ENCODE assay signal across 11 cellular contexts in the genomic region with DNA sequence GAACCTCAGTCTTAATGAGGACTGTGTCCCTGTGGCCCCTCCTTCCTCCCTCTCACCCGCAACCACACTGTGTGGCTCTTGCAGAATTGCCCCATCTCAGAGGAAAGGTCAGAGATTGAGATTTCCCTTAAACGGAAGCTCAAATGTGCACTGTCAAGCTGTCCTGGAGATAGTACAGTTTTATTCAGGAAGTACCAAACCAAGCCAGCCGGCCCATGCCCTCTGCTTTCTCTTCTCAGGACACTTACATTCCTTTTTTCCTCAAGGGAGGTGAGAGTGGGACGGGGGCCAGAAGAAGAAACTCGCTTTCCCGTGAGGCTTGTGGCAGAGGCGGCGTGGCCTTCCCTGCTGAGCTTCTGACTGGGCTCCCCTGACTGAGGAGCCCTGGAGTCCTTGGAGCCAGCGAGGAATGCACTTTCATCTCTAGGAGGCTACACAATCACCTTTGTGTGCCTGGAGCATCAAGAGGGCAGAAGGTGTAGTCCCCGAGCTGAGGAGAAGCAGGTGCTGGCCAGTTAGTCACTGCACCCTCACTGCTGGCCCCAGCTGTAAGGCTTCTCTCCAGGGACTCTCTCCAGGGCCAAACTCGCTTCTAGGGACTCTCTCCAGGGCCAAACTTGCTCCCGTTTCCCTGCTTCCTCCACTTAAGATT. TPM values are rescaled to one million over a fixed set of nuclear protein-coding genes. Genes with fewer than 3 reads are reported as not detected.
DNase-seq lines count a peak whose midpoint lies in the region; ATAC-seq and TF ChIP-seq lines count a peak whose summit lies in the region.
"Had no signal": no experiment of that assay in that cellular context is flagged by ENCODE, and none has a peak within 500 bp of the region (broad histone marks: within the 10 kb centered on the region; RNA-seq: fewer than 3 reads in every experiment).

No MANE protein-coding gene starts in this region.

- peak; percentile 60 for ATAC-seq in gastroesophageal sphincter
- ATAC-seq: stimulated activated naive CD8-positive, alpha-beta T cell treated with anti-CD3 and anti-CD28 coated beads, Interleukin-15, amount 100 ng/mL, for 72 hours had no signal

- no peaks in the 10 kb centered on the region for H3K4me1 Mint-ChIP-seq in neural progenitor cell
- peaks cover 0 to 7% of the 10 kb centered on the region in 2 experiments; a peak in 3 of 4 replicates for H3K4me1 Mint-ChIP-seq in H9
- H3K4me1 Mint-ChIP-seq: stimulated activated naive CD8-positive, alpha-beta T cell treated with anti-CD3 and anti-CD28 coated beads, Interleukin-15, amount 100 ng/mL, for 72 hours had no signal

- H4K8ac ChIP-seq in H9 (replicated peaks; ENCODE audit: insufficient read length, low read depth, low read length), result no peak overlapping the region

- no peaks in the 10 kb centered on the region for H3K9me3 Mint-ChIP-seq in neural progenitor cell
- no peaks in the 10 kb centered on the region for H3K9me3 Mint-ChIP-seq in H9
- H3K9me3 Mint-ChIP-seq: stimulated activated naive CD8-positive, alpha-beta T cell treated with anti-CD3 and anti-CD28 coated beads, Interleukin-15, amount 100 ng/mL, for 72 hours; T-helper 1 cell treated with Interleukin-12 subunit alpha and Interleukin-12 subunit beta and Interleukin-4 antibody, amounts not matched to agents 30 μg/mL and 1 μg/mL, for 36 hours had no signal

- no peak overlapping the region for H3K4me3 Mint-ChIP-seq in neural progenitor cell
- no peak overlapping the region; a peak in 1 of 5 replicates for H3K4me3 Mint-ChIP-seq in H9
- H3K4me3 Mint-ChIP-seq: stimulated activated naive CD8-positive, alpha-beta T cell treated with anti-CD3 and anti-CD28 coated beads, Interleukin-15, amount 100 ng/mL, for 72 hours; T-helper 1 cell treated with Interleukin-12 subunit alpha and Interleukin-12 subunit beta and Interleukin-4 antibody, amounts not matched to agents 30 μg/mL and 1 μg/mL, for 36 hours had no signal

- H3T11ph ChIP-seq in H9 (ENCODE audit: low read length), result no peak overlapping the region

- no peaks in the 10 kb centered on the region for H3K23me2 ChIP-seq in H9 (ENCODE audit: insufficient read length, low read depth, low read length, poor library complexity, severe bottlenecking)

- H3K4ac ChIP-seq in H9 (ENCODE audit: low read depth, low read length), result no peak overlapping the region

- H2BK120ac ChIP-seq in H9 (ENCODE audit: low read depth, low read length, poor library complexity, severe bottlenecking), result no peak overlapping the region

- TF ChIP-seq EP300 in gastroesophageal sphincter (IDR thresholded peaks at IDR 0.05), result no peak

- no peaks in the 10 kb centered on the region for H3K27me3 ChIP-seq in gastroesophageal sphincter
- H3K27me3 ChIP-seq in neural progenitor cell, result no peaks in the 10 kb centered on the region
- H3K27me3 ChIP-seq in H9 (ENCODE audit: insufficient read depth, low read length), result no peaks in the 10 kb centered on the region
- H3K27me3 ChIP-seq in GM23248 (replicated peaks; ENCODE audit: insufficient read depth), result no peaks in the 10 kb centered on the region

- H3K27ac ChIP-seq in gastroesophageal sphincter (peak overlapping the region in 3 of 4 donors; percentile 8 to 64 (median 16)), neural progenitor cell (no peak overlapping the region), H9 (ENCODE audit: insufficient read length, low read depth, low read length) (no peak overlapping the region), GM23248 (no peak overlapping the region)

- DNase-seq in SIG-M5 treated with dmso at 0.1 percent for 504 hours (lab: John Stamatoyannopoulos, UW; ENCODE audit: unreplicated experiment), result peak; percentile 74
- no peak for DNase-seq in SIG-M5 (lab: John Stamatoyannopoulos, UW)
- no peak for DNase-seq in neural progenitor cell (ENCODE audit: low spot score)
- no peak for DNase-seq in NCI-H1048 (lab: John Stamatoyannopoulos, UW)
- no peak for DNase-seq in H9
- DNase-seq in GM23248, result no peak
- DNase-seq in activated naive CD4-positive, alpha-beta T cell treated with Interleukin-2 at 50 U/mL for 16 hours, result no peak
- DNase-seq: activated CD8-positive, alpha-beta memory T cell treated with anti-CD3 and anti-CD28 coated beads, Interleukin-2, amount 50 U/mL, for 4 hours; stimulated activated naive CD8-positive, alpha-beta T cell treated with anti-CD3 and anti-CD28 coated beads, Interleukin-15, amount 100 ng/mL, for 72 hours had no signal

- TF ChIP-seq POLR2A in gastroesophageal sphincter (IDR thresholded peaks at IDR 0.05), result no peak

- H3K4me2 ChIP-seq in neural progenitor cell (no peak overlapping the region), H9 (ENCODE audit: insufficient read depth, insufficient read length, low read length) (no peak overlapping the region), GM23248 (ENCODE audit: unreplicated experiment) (no peak overlapping the region)

- H3K27me3 Mint-ChIP-seq in neural progenitor cell (ENCODE audit: insufficient read depth, low read depth), result peaks cover 6% of the 10 kb centered on the region
- peaks cover 2% of the 10 kb centered on the region; the same call in 1 of the 2 replicates for H3K27me3 Mint-ChIP-seq in H9 (ENCODE audit: low read depth)

- no peak overlapping the region for H3K23ac ChIP-seq in H9 (ENCODE audit: insufficient read length, low read depth, low read length)

- H3K79me1 ChIP-seq in H9 (ENCODE audit: insufficient read depth, low read depth, low read length, poor library complexity, severe bottlenecking), result no peaks in the 10 kb centered on the region

- H4K20me1 ChIP-seq in neural progenitor cell (ENCODE audit: low read depth) (no peaks in the 10 kb centered on the region), H9 (ENCODE audit: control insufficient read depth, insufficient read depth, insufficient read length) (no peaks in the 10 kb centered on the region), GM23248 (ENCODE audit: insufficient read depth) (no peaks in the 10 kb centered on the region)

- H4K5ac ChIP-seq in H9 (ENCODE audit: insufficient read length, low read depth, low read length), result no peak overlapping the region

- H3F3A ChIP-seq in neural progenitor cell (ENCODE audit: low read depth) (peaks cover 3% of the 10 kb centered on the region), GM23248 (ENCODE audit: insufficient read depth) (no peaks in the 10 kb centered on the region)

- TF ChIP-seq CTCF in gastroesophageal sphincter (IDR thresholded peaks at IDR 0.05) (no peak), neural progenitor cell (IDR thresholded peaks at IDR 0.05) (no peak), H9 (conservative IDR thresholded peaks at IDR 0.05) (no peak)

- H2AK5ac ChIP-seq in H9 (ENCODE audit: insufficient read length, low read length), result no peak overlapping the region

- no peaks in the 10 kb centered on the region for H3K36me3 ChIP-seq in gastroesophageal sphincter
- H3K36me3 ChIP-seq in neural progenitor cell, result no peaks in the 10 kb centered on the region
- H3K36me3 ChIP-seq in GM23248 (ENCODE audit: low read depth), result no peaks in the 10 kb centered on the region

- no peak overlapping the region for H3K56ac ChIP-seq in H9 (ENCODE audit: insufficient read length, low read depth, low read length)

- H3K4me1 ChIP-seq in gastroesophageal sphincter (peaks cover 0 to 13% (median 0%) of the 10 kb centered on the region in 3 donors), neural progenitor cell (no peaks in the 10 kb centered on the region), H9 (ENCODE audit: insufficient read depth, low read length) (no peaks in the 10 kb centered on the region), GM23248 (ENCODE audit: insufficient read depth) (peaks cover 7% of the 10 kb centered on the region; the same call in 1 of the 2 replicates)

- no peak overlapping the region for H2BK20ac ChIP-seq in H9 (ENCODE audit: low read depth, low read length, poor library complexity, severe bottlenecking)

- no peaks in the 10 kb centered on the region for H3K79me2 ChIP-seq in neural progenitor cell (ENCODE audit: low read depth)
- no peaks in the 10 kb centered on the region for H3K79me2 ChIP-seq in H9 (ENCODE audit: insufficient read depth, low read length)
- no peaks in the 10 kb centered on the region for H3K79me2 ChIP-seq in GM23248 (ENCODE audit: insufficient read depth)

- H3K9ac ChIP-seq in neural progenitor cell, result no peak overlapping the region
- no peak overlapping the region for H3K9ac ChIP-seq in H9 (ENCODE audit: extremely low read depth, insufficient read length, low read length)
- no peak overlapping the region for H3K9ac ChIP-seq in GM23248

- H3K9me2 ChIP-seq in GM23248 (ENCODE audit: insufficient read depth), result no peaks in the 10 kb centered on the region

- H3K4me3 ChIP-seq in gastroesophageal sphincter, result no peak overlapping the region
- H3K4me3 ChIP-seq in neural progenitor cell, result no peak overlapping the region
- no peak overlapping the region for H3K4me3 ChIP-seq in GM23248

- H2BK5ac ChIP-seq in H9 (ENCODE audit: insufficient read length, low read length), result no peak overlapping the region

- WGBS in gastroesophageal sphincter (ENCODE audit: low coverage in 1 of 2), 2 donors, result 64 to 71% methylated on average over 2 to 6 of the region's 12 CpGs
- WGBS in H9 (ENCODE audit: extremely low coverage, insufficient read length, low lambda C conversion rate), result no CpG with 5 or more reads among the region's 12 CpGs
- 81 to 82% methylated on average over 11 to 12 of the region's 12 CpGs for WGBS in GM23248 (ENCODE audit: low coverage in 1 of 2, low lambda C conversion rate in 2 of 2, missing lambda C conversion rate in 2 of 2), 2 experiments

- H3K36me3 Mint-ChIP-seq in neural progenitor cell (peaks cover 3% of the 10 kb centered on the region), H9 (ENCODE audit: insufficient read depth in 1 of 3, low read depth in 3 of 3) (no peaks in the 10 kb centered on the region)

- H3K18ac ChIP-seq in H9 (ENCODE audit: insufficient read length, low read depth, low read length), result no peak overlapping the region

- in situ Hi-C loops in GM23248 (cut with MboI), result no loop called here

- no peak overlapping the region for H3K14ac ChIP-seq in H9 (ENCODE audit: insufficient read depth, low read length)

- H3K27ac Mint-ChIP-seq in neural progenitor cell (peak overlapping the region; percentile 50), H9 (peak overlapping the region in 1 of 3 experiments; percentile 58; a peak in 2 of 7 replicates)
- H3K27ac Mint-ChIP-seq: T-helper 1 cell treated with Interleukin-12 subunit alpha and Interleukin-12 subunit beta and Interleukin-4 antibody, amounts not matched to agents 30 μg/mL and 1 μg/mL, for 36 hours had no signal

- no peak overlapping the region for H2BK15ac ChIP-seq in H9 (ENCODE audit: low read depth, low read length)

- H3K9me3 ChIP-seq in gastroesophageal sphincter (no peaks in the 10 kb centered on the region), neural progenitor cell (ENCODE audit: low read depth) (no peaks in the 10 kb centered on the region), H9 (ENCODE audit: control insufficient read depth, low read depth, low read length) (no peaks in the 10 kb centered on the region), GM23248 (ENCODE audit: low read depth) (no peaks in the 10 kb centered on the region)

- H2AFZ ChIP-seq in neural progenitor cell (replicated peaks), result no peak overlapping the region
- no peak overlapping the region for H2AFZ ChIP-seq in H9 (ENCODE audit: low read length)
- H2AFZ ChIP-seq in GM23248, result no peak overlapping the region

- H4K91ac ChIP-seq in H9 (ENCODE audit: insufficient read length, low read depth, low read length), result no peak overlapping the region

- no peak overlapping the region for H2BK12ac ChIP-seq in H9 (ENCODE audit: insufficient read length, low read depth, low read length)

RNA-seq across cellular contexts. Expression of gene ATP2A2, which starts 24.1 kb away (rescaled TPM):
- total RNA-seq in gastroesophageal sphincter (100 to 1,000 TPM; 118 to 233 (median 163) TPM), neural progenitor cell (ENCODE audit: low replicate concordance) (99.5 and 111 TPM in 2 replicates), H9 (2021) (257 and 260 TPM in 2 replicates)
- total RNA-seq in GM23248 (2014; rRNA removed; shearing (Covaris generic)), result 142 and 148 TPM in 2 replicates
- 28.7 and 29.5 TPM in 2 replicates for polyA plus RNA-seq in GM23248 (2016; fragmentation: Nextera tagmentation; extraction: Ambion mirVana)

Comparison
In these comparisons a context has a peak if more than half of its experiments do, and no peak if none do; other contexts are left out.
1. H3K27ac ChIP-seq: peak in gastroesophageal sphincter (3 of 4); none in neural progenitor cell (single experiment), H9 (single experiment) and GM23248 (single experiment).